13 cellular contexts compared by ENCODE assay signal in genomic region chr12:67274186-67274585, GRCh38. TPM values are rescaled to one million over a fixed set of nuclear protein-coding genes. Genes with fewer than 3 reads are reported as not detected.
A peak's percentile ranks its signal among the peaks of the same experiment; 100 is the strongest.
DNase-seq lines count a peak whose midpoint lies in the region; ATAC-seq and TF ChIP-seq lines count a peak whose summit lies in the region.
"Had no signal": no experiment of that assay in that cellular context is flagged by ENCODE, and none has a peak within 500 bp of the region (broad histone marks: within the 10 kb centered on the region; RNA-seq: fewer than 3 reads in every experiment).

No MANE protein-coding gene starts in this region.

- peaks cover 75% of the 10 kb centered on the region for H4K20me1 ChIP-seq in MM.1S (ENCODE audit: insufficient read depth, low read length)

- H3K4me3 ChIP-seq in MM.1S (ENCODE audit: low read length) (no peak overlapping the region), rectal smooth muscle tissue (ENCODE audit: low read length) (peak overlapping the region; percentile 16), body of pancreas (no peak overlapping the region)
- H3K4me3 ChIP-seq: cardiac muscle cell had no signal

- H2AFZ ChIP-seq in MM.1S (ENCODE audit: low read length): no peak overlapping the region

- H3K4me1 ChIP-seq in MM.1S (ENCODE audit: low read length): peaks cover 31% of the 10 kb centered on the region
- H3K4me1 ChIP-seq in rectal smooth muscle tissue (ENCODE audit: control insufficient read depth, insufficient read depth, low read length): peaks cover 8% of the 10 kb centered on the region
- peaks cover 69% of the 10 kb centered on the region for H3K4me1 ChIP-seq in body of pancreas

- H3K27ac ChIP-seq in MM.1S (ENCODE audit: low read length) (no peak overlapping the region; the same call in 1 of the 2 replicates), rectal smooth muscle tissue (ENCODE audit: low read depth, low read length) (no peak overlapping the region), body of pancreas (no peak overlapping the region)
- H3K27ac ChIP-seq: cardiac muscle cell, neutrophil had no signal

- no peak for TF ChIP-seq CTCF in MM.1S (IDR thresholded peaks at IDR 0.05; ENCODE audit: low read length)
- no peak for TF ChIP-seq CTCF in brain (conservative IDR thresholded peaks at IDR 0.05)
- no peak for TF ChIP-seq CTCF in body of pancreas (IDR thresholded peaks at IDR 0.05)

- WGBS in body of pancreas, 2 donors: 31% methylated on average over 3 of the region's 3 CpGs

- no peak for TF ChIP-seq POLR2A in body of pancreas (IDR thresholded peaks at IDR 0.05)

- H3K9me3 ChIP-seq in MM.1S (replicated peaks; ENCODE audit: insufficient read depth, low read length) (no peaks in the 10 kb centered on the region), body of pancreas (no peaks in the 10 kb centered on the region)
- H3K9me3 ChIP-seq: neutrophil had no signal

- H3K27me3 ChIP-seq in MM.1S (replicated peaks; ENCODE audit: insufficient read depth, low read length) (no peaks in the 10 kb centered on the region), rectal smooth muscle tissue (ENCODE audit: control insufficient read depth, insufficient read depth, low read length) (no peaks in the 10 kb centered on the region), body of pancreas (no peaks in the 10 kb centered on the region)
- H3K27me3 ChIP-seq: cardiac muscle cell, neutrophil had no signal

- no peak for DNase-seq in activated CD8-positive, alpha-beta memory T cell treated with anti-CD3 and anti-CD28 coated beads, Interleukin-2, amount 10 ng/mL, durations not matched to agents 7 days and 5 days
- DNase-seq in activated CD8-positive, alpha-beta memory T cell treated with anti-CD3 and anti-CD28 coated beads, Interleukin-2, amount 50 U/mL, for 4 hours: no peak
- peak; percentile 52 for DNase-seq in MM.1S
- DNase-seq in NCI-H446 (lab: John Stamatoyannopoulos, UW): no peak
- DNase-seq in body of pancreas: no peak
- DNase-seq: NCI-H1694; stimulated activated naive CD4-positive, alpha-beta T cell treated with Interleukin-2 at 50 U/mL for 16 hours; T-helper 9 cell had no signal

- intact Hi-C loops in body of pancreas (cut with DNase I): no loop called here

- H3K9ac ChIP-seq in MM.1S (ENCODE audit: low read length): no peak overlapping the region
- H3K9ac ChIP-seq in rectal smooth muscle tissue (ENCODE audit: low read length): no peak overlapping the region

- peaks cover 97% of the 10 kb centered on the region for H3K79me2 ChIP-seq in MM.1S (ENCODE audit: low read length)

- peaks cover 68% of the 10 kb centered on the region for H3K4me1 Mint-ChIP-seq in activated CD8-positive, alpha-beta memory T cell treated with anti-CD3 and anti-CD28 coated beads, Interleukin-2, amount 10 ng/mL, durations not matched to agents 7 days and 5 days
- peaks cover 85% of the 10 kb centered on the region for H3K4me1 Mint-ChIP-seq in brain

- no peaks in the 10 kb centered on the region for H3K27me3 Mint-ChIP-seq in activated CD8-positive, alpha-beta memory T cell treated with anti-CD3 and anti-CD28 coated beads, Interleukin-2, amount 10 ng/mL, durations not matched to agents 7 days and 5 days
- H3K27me3 Mint-ChIP-seq in brain: peaks cover 4% of the 10 kb centered on the region

- H3K9me2 ChIP-seq in MM.1S (replicated peaks; ENCODE audit: insufficient read depth, low read length): no peaks in the 10 kb centered on the region

- no peak overlapping the region for H3K27ac Mint-ChIP-seq in activated CD8-positive, alpha-beta memory T cell treated with anti-CD3 and anti-CD28 coated beads, Interleukin-2, amount 10 ng/mL, durations not matched to agents 7 days and 5 days
- H3K27ac Mint-ChIP-seq in brain: peak overlapping the region in 1 of 5 experiments; percentile 2

- no peak for ATAC-seq in activated CD8-positive, alpha-beta memory T cell treated with anti-CD3 and anti-CD28 coated beads, Interleukin-2, amount 10 ng/mL, durations not matched to agents 7 days and 5 days
- no peak for ATAC-seq in GM19328 (IDR thresholded peaks at IDR 0.05; ENCODE audit: unreplicated experiment)
- no peak for ATAC-seq in body of pancreas

- CTCF ChIA-PET in activated CD8-positive, alpha-beta memory T cell treated with anti-CD3 and anti-CD28 coated beads, Interleukin-2, amount 10 ng/mL, durations not matched to agents 7 days and 5 days (lab: Charles Lee): no interaction called here

- peak overlapping the region; percentile 43 for H3K4me3 Mint-ChIP-seq in activated CD8-positive, alpha-beta memory T cell treated with anti-CD3 and anti-CD28 coated beads, Interleukin-2, amount 10 ng/mL, durations not matched to agents 7 days and 5 days
- peak overlapping the region in 3 of 5 experiments; percentile 6 to 40 (median 17) for H3K4me3 Mint-ChIP-seq in brain

- H3K36me3 ChIP-seq in MM.1S (replicated peaks; ENCODE audit: insufficient read depth, low read length) (no peaks in the 10 kb centered on the region), rectal smooth muscle tissue (ENCODE audit: control insufficient read depth, insufficient read depth, low read length) (no peaks in the 10 kb centered on the region), body of pancreas (replicated peaks in 1 of 2; ENCODE audit: insufficient read depth in 1 of 2, low read depth in 2 of 2) (no peaks in the 10 kb centered on the region)
- H3K36me3 ChIP-seq: neutrophil had no signal

- peaks cover 23% of the 10 kb centered on the region for H3F3A ChIP-seq in MM.1S (ENCODE audit: insufficient read depth, low read length)

- H3K9me3 Mint-ChIP-seq in activated CD8-positive, alpha-beta memory T cell treated with anti-CD3 and anti-CD28 coated beads, Interleukin-2, amount 10 ng/mL, durations not matched to agents 7 days and 5 days (ENCODE audit: low read depth): no peaks in the 10 kb centered on the region
- no peaks in the 10 kb centered on the region for H3K9me3 Mint-ChIP-seq in brain

- peak overlapping the region; percentile 40 for H3K4me2 ChIP-seq in MM.1S (ENCODE audit: low read depth, low read length)

- H3K36me3 Mint-ChIP-seq in activated CD8-positive, alpha-beta memory T cell treated with anti-CD3 and anti-CD28 coated beads, Interleukin-2, amount 10 ng/mL, durations not matched to agents 7 days and 5 days: peaks cover 47% of the 10 kb centered on the region
- peaks cover 40% of the 10 kb centered on the region for H3K36me3 Mint-ChIP-seq in brain

RNA-seq across cellular contexts. Expression of gene CAND1, which starts 5.0 kb away (rescaled TPM):
- total RNA-seq in activated CD8-positive, alpha-beta memory T cell treated with anti-CD3 and anti-CD28 coated beads, Interleukin-2, amount 10 ng/mL, durations not matched to agents 7 days and 5 days: 100 to 1,000 TPM; 150 to 181 TPM
- polyA plus RNA-seq in brain (ENCODE audit: insufficient read depth, low read depth, low replicate concordance): 47.0 TPM
- 10 to 100 TPM; 42.8 to 48.8 TPM for total RNA-seq in body of pancreas
